9 cellular contexts compared by ENCODE assay signal in genomic region chr9:89375181-89375760, GRCh38. TPM values are rescaled to one million over a fixed set of nuclear protein-coding genes. Genes with fewer than 3 reads are reported as not detected.
A peak's percentile ranks its signal among the peaks of the same experiment; 100 is the strongest.
DNase-seq lines count a peak whose midpoint lies in the region; ATAC-seq and TF ChIP-seq lines count a peak whose summit lies in the region.
"Had no signal": no experiment of that assay in that cellular context is flagged by ENCODE, and none has a peak within 500 bp of the region (broad histone marks: within the 10 kb centered on the region; RNA-seq: fewer than 3 reads in every experiment).

No MANE protein-coding gene starts in this region.

- ATAC-seq in left ventricle myocardium superior (peak; percentile 15), HG03095 (IDR thresholded peaks at IDR 0.05; ENCODE audit: unreplicated experiment) (peak; percentile 63), left colon (peak; percentile 22), Right ventricle myocardium inferior (no peak)

- no peaks in the 10 kb centered on the region for H3K4me1 ChIP-seq in right atrium auricular region

- peaks cover 36% of the 10 kb centered on the region for H3K4me1 Mint-ChIP-seq in T-helper 1 cell treated with Interleukin-12 subunit alpha and Interleukin-12 subunit beta and Interleukin-4 antibody, amounts not matched to agents 30 μg/mL and 1 μg/mL, for 36 hours (ENCODE audit: low read depth)
- H3K4me1 Mint-ChIP-seq: nephron had no signal

- H3K36me3 ChIP-seq in right atrium auricular region, result peaks cover 7% of the 10 kb centered on the region

- no peak overlapping the region for H3K4me3 Mint-ChIP-seq in T-helper 1 cell treated with Interleukin-12 subunit alpha and Interleukin-12 subunit beta and Interleukin-4 antibody, amounts not matched to agents 30 μg/mL and 1 μg/mL, for 36 hours
- H3K4me3 Mint-ChIP-seq: nephron had no signal

- H3K27ac Mint-ChIP-seq in T-helper 1 cell treated with Interleukin-12 subunit alpha and Interleukin-12 subunit beta and Interleukin-4 antibody, amounts not matched to agents 30 μg/mL and 1 μg/mL, for 36 hours, result peak overlapping the region; percentile 80
- H3K27ac Mint-ChIP-seq: nephron had no signal

- H3K36me3 Mint-ChIP-seq in T-helper 1 cell treated with Interleukin-12 subunit alpha and Interleukin-12 subunit beta and Interleukin-4 antibody, amounts not matched to agents 30 μg/mL and 1 μg/mL, for 36 hours (ENCODE audit: low read depth), result peaks cover 41% of the 10 kb centered on the region

- no peaks in the 10 kb centered on the region for H3K9me3 ChIP-seq in right atrium auricular region

- intact Hi-C loops in left ventricle myocardium superior (cut with micrococcal nuclease), result no loop called here
- intact Hi-C loops in left colon (cut with DNase I, micrococcal nuclease), result no loop called here
- intact Hi-C loops in Right ventricle myocardium inferior (cut with DNase I), result no loop called here

- no peaks in the 10 kb centered on the region for H3K27me3 Mint-ChIP-seq in T-helper 1 cell treated with Interleukin-12 subunit alpha and Interleukin-12 subunit beta and Interleukin-4 antibody, amounts not matched to agents 30 μg/mL and 1 μg/mL, for 36 hours (ENCODE audit: low read depth)

- peak; percentile 29 for DNase-seq in left ventricle myocardium superior
- no peak for DNase-seq in right atrium auricular region (ENCODE audit: low spot score)
- DNase-seq in left colon, result peak in 1 of 2 donors; percentile 30
- no peak for DNase-seq in effector CD4-positive, alpha-beta T cell
- no peak for DNase-seq in Right ventricle myocardium inferior (ENCODE audit: missing footprints)
- no peak for DNase-seq in NCI-H2081 treated with DMSO at 0.1 percent for 48 hours (lab: John Stamatoyannopoulos, UW)

- no peak overlapping the region for H3K27ac ChIP-seq in right atrium auricular region

- TF ChIP-seq CTCF in right atrium auricular region (IDR thresholded peaks at IDR 0.05), result no peak

- no peak overlapping the region for H3K4me3 ChIP-seq in right atrium auricular region

- H3K27me3 ChIP-seq in right atrium auricular region, result no peaks in the 10 kb centered on the region

- H3K9me3 Mint-ChIP-seq in T-helper 1 cell treated with Interleukin-12 subunit alpha and Interleukin-12 subunit beta and Interleukin-4 antibody, amounts not matched to agents 30 μg/mL and 1 μg/mL, for 36 hours, result no peaks in the 10 kb centered on the region
- H3K9me3 Mint-ChIP-seq: nephron had no signal

RNA-seq across cellular contexts. Expression of gene SECISBP2, which starts 57.0 kb away (rescaled TPM):
- total RNA-seq in left ventricle myocardium superior (15.7 TPM), right atrium auricular region (10 to 100 TPM; 15.0 to 19.9 TPM), left colon (10 to 100 TPM; 49.4 to 54.3 TPM), Right ventricle myocardium inferior (16.4 TPM)
